ENCODE assay signal across 1 cellular context in genomic region chr10:117663750-117664149, GRCh38.
TF ChIP-seq lines count a peak whose summit lies in the region.

No MANE protein-coding gene starts in this region.

TF ChIP-seq in GM12878, 131 proteins besides CTCF, POLR2A, EP300 and RAD21 (continued from another document and continues in another):
- no peak for TF ChIP-seq IRF3 (IDR thresholded peaks at IDR 0.05)
- peak; percentile 81 for TF ChIP-seq BMI1 (IDR thresholded peaks at IDR 0.05; ENCODE audit: borderline replicate concordance)
- TF ChIP-seq PAX8 (IDR thresholded peaks at IDR 0.05): no peak
- TF ChIP-seq MEF2A (IDR thresholded peaks at IDR 0.05; ENCODE audit: insufficient read depth, low read depth, low read length): peak; percentile 60; the same call in 1 of the 2 replicates
- no peak for TF ChIP-seq ATF3 (IDR thresholded peaks at IDR 0.05; ENCODE audit: borderline replicate concordance, extremely low read depth, low read depth, low read length)
- peak; percentile 74 for TF ChIP-seq TCF12 (IDR thresholded peaks at IDR 0.05; ENCODE audit: low read depth, low read length)
- no peak for TF ChIP-seq HDGF (IDR thresholded peaks at IDR 0.05)
- no peak for TF ChIP-seq MAX (IDR thresholded peaks at IDR 0.05; ENCODE audit: low read depth, low read length)
- no peak for TF ChIP-seq NFYA (IDR thresholded peaks at IDR 0.05; ENCODE audit: borderline replicate concordance, low read depth, low read length)
- TF ChIP-seq YY1 (IDR thresholded peaks at IDR 0.05; ENCODE audit: low read depth, low read length): no peak; the same call in 1 of the 2 replicates
- no peak for TF ChIP-seq IRF5 (IDR thresholded peaks at IDR 0.05; ENCODE audit: borderline replicate concordance)
- no peak for TF ChIP-seq RELA (IDR thresholded peaks at IDR 0.05; ENCODE audit: borderline replicate concordance, partially characterized antibody)
- no peak for TF ChIP-seq ETV6 (conservative IDR thresholded peaks at IDR 0.05 in 1 of 2, IDR thresholded peaks at IDR 0.05 in 1 of 2; ENCODE audit: borderline replicate concordance in 1 of 2, low read depth in 1 of 2)
- TF ChIP-seq ATF7 (IDR thresholded peaks at IDR 0.05; ENCODE audit: low read depth): peak; percentile 94
- peak; percentile 80; the same call in 1 of the 2 replicates for TF ChIP-seq JUND (IDR thresholded peaks at IDR 0.05; ENCODE audit: low read depth, low read length)
- no peak for TF ChIP-seq SIX5 (IDR thresholded peaks at IDR 0.05; ENCODE audit: low read depth, low read length, severe bottlenecking)
- TF ChIP-seq GATAD2B (conservative IDR thresholded peaks at IDR 0.05; ENCODE audit: low read depth): peak; percentile 69
- TF ChIP-seq ZNF384 (IDR thresholded peaks at IDR 0.05; ENCODE audit: borderline replicate concordance, low read depth, low read length): no peak
- peak; percentile 90 for TF ChIP-seq JUNB (IDR thresholded peaks at IDR 0.05)
- no peak for TF ChIP-seq E4F1 (IDR thresholded peaks at IDR 0.05; ENCODE audit: borderline replicate concordance, partially characterized antibody)
- TF ChIP-seq MYC (IDR thresholded peaks at IDR 0.05; ENCODE audit: insufficient read depth, insufficient read length, insufficient replicate concordance, low read length, severe bottlenecking): no peak
- TF ChIP-seq FOS (IDR thresholded peaks at IDR 0.05; ENCODE audit: borderline replicate concordance, extremely low read depth, insufficient read length): no peak
- no peak for TF ChIP-seq IKZF1 (conservative IDR thresholded peaks at IDR 0.05)
- TF ChIP-seq ZNF217 (IDR thresholded peaks at IDR 0.05): no peak
- TF ChIP-seq CEBPB (IDR thresholded peaks at IDR 0.05; ENCODE audit: borderline replicate concordance in 1 of 2, low read depth in 2 of 2, low read length in 2 of 2): peak; percentile 17 to 54; a peak in 1 of 4 replicates
- TF ChIP-seq HSF1 (IDR thresholded peaks at IDR 0.05; ENCODE audit: low read depth, low read length): no peak
- 0 out of 2 replicates have a peak, but pooled peaks have one; percentile 29 for TF ChIP-seq TCF3 (IDR thresholded peaks at IDR 0.05; ENCODE audit: borderline replicate concordance, insufficient read depth, low read depth, low read length)
- no peak for TF ChIP-seq REST (IDR thresholded peaks at IDR 0.05; ENCODE audit: low read depth, low read length)
- peak; percentile 91 for TF ChIP-seq IRF4 (IDR thresholded peaks at IDR 0.05; ENCODE audit: low read depth, low read length)
- no peak for TF ChIP-seq KDM1A (IDR thresholded peaks at IDR 0.05; ENCODE audit: borderline replicate concordance)
- 0 out of 2 replicates have a peak, but pooled peaks have one; percentile 26 for TF ChIP-seq CBX5 (IDR thresholded peaks at IDR 0.05; ENCODE audit: low read depth)
- no peak for TF ChIP-seq STAT1 (conservative IDR thresholded peaks at IDR 0.05)
- no peak for TF ChIP-seq TCF7 (IDR thresholded peaks at IDR 0.05; ENCODE audit: borderline replicate concordance)
- TF ChIP-seq HCFC1 (IDR thresholded peaks at IDR 0.05; ENCODE audit: low read length): no peak
- TF ChIP-seq ZNF622 (IDR thresholded peaks at IDR 0.05): no peak
- TF ChIP-seq E2F4 (IDR thresholded peaks at IDR 0.05; ENCODE audit: low read depth, low read length): no peak
- TF ChIP-seq CREB1 (IDR thresholded peaks at IDR 0.05; ENCODE audit: low read depth): 0 out of 2 replicates have a peak, but pooled peaks have one; percentile 62
- TF ChIP-seq POLR2AphosphoS2 (IDR thresholded peaks at IDR 0.05; ENCODE audit: low read depth, low read length): no peak
- TF ChIP-seq SPI1 (IDR thresholded peaks at IDR 0.05; ENCODE audit: borderline replicate concordance, insufficient read depth, low read depth, low read length): no peak
- TF ChIP-seq CHD2 (IDR thresholded peaks at IDR 0.05; ENCODE audit: borderline replicate concordance, low read depth, low read length): peak; percentile 56; the same call in 1 of the 2 replicates
- TF ChIP-seq ZNF687 (IDR thresholded peaks at IDR 0.05): peak; percentile 70; the same call in 1 of the 2 replicates
- TF ChIP-seq NFIC (IDR thresholded peaks at IDR 0.05; ENCODE audit: low read depth, low read length): peak; percentile 79
- TF ChIP-seq RAD51 (IDR thresholded peaks at IDR 0.05): peak; percentile 84
- no peak for TF ChIP-seq TAF1 (IDR thresholded peaks at IDR 0.05; ENCODE audit: borderline replicate concordance, low read depth, low read length)
- TF ChIP-seq HDAC2 (IDR thresholded peaks at IDR 0.05): no peak
- peak; percentile 23 for TF ChIP-seq USF1 (IDR thresholded peaks at IDR 0.05; ENCODE audit: borderline replicate concordance, extremely low read length, insufficient read depth, low read depth, low read length)
- peak; percentile 77 for TF ChIP-seq CREM (IDR thresholded peaks at IDR 0.05; ENCODE audit: low read depth)
- peak; percentile 66; the same call in 1 of the 2 replicates for TF ChIP-seq USF2 (IDR thresholded peaks at IDR 0.05; ENCODE audit: borderline replicate concordance, low read depth, low read length)
